25 cellular contexts compared by ENCODE assay signal in the genomic region with DNA sequence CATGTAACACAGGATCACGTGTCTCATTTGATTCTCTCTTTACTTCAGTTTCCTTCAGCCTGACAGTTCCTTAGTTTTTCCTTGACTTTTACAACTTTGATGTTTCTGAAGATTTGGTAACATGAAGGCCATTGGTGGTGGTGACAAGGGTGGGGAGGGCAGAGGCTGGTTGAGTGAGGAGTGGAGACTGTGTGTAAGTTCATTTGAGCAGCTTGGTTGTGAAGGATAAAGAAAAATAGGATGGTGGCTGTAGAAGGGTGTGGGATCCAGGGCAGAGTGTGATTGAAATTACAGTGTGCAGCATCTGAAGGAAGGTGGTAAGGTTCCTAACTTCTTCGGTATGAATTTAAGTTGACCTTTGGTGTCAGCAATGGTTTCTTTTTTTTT. TPM values are rescaled to one million over a fixed set of nuclear protein-coding genes. Genes with fewer than 3 reads are reported as not detected.
DNase-seq lines count a peak whose midpoint lies in the region; ATAC-seq, FAIRE-seq and TF ChIP-seq lines count a peak whose summit lies in the region.
"Had no signal": no experiment of that assay in that cellular context is flagged by ENCODE, and none has a peak within 500 bp of the region (broad histone marks: within the 10 kb centered on the region; RNA-seq: fewer than 3 reads in every experiment).

No MANE protein-coding gene starts in this region.

- no peaks in the 10 kb centered on the region for H3K79me2 ChIP-seq in K562 (ENCODE audit: control insufficient read depth, insufficient read depth, low read length)

- POLR2A ChIA-PET in K562 (lab: Yijun Ruan, JAX), result interaction anchor here (0.5 to 1.3 kb wide), 3 partner anchors 16 to 408 kb away, joined by 3 to 4 read pairs (median 3); no protein-coding TSS in a partner anchor

- no peak for ATAC-seq in activated naive CD4-positive, alpha-beta T cell treated with anti-CD3 and anti-CD28 coated beads, Interleukin-2, amount 50 U/mL, for 72 hours
- peak; percentile 18; the same call in 1 of the 3 replicates for ATAC-seq in RWPE2 (ENCODE audit: low read depth)
- peak; percentile 52 for ATAC-seq in K562
- ATAC-seq in HG02623 (IDR thresholded peaks at IDR 0.05; ENCODE audit: unreplicated experiment), result no peak
- ATAC-seq: Right ventricle myocardium inferior; stimulated activated naive CD8-positive, alpha-beta T cell treated with anti-CD3 and anti-CD28 coated beads, Interleukin-15, amount 100 ng/mL, for 72 hours had no signal

- no peak for FAIRE-seq in K562 (lab: Jason Lieb, UNC)
- FAIRE-seq: kidney had no signal

- no peak for TF ChIP-seq RAD21 in K562 (CRISPR knock-in tag; conservative IDR thresholded peaks at IDR 0.05 in 1 of 2, IDR thresholded peaks at IDR 0.05 in 1 of 2)

- H3K9me3 ChIP-seq in RWPE2 (ENCODE audit: severe bottlenecking), result no peaks in the 10 kb centered on the region
- no peaks in the 10 kb centered on the region for H3K9me3 ChIP-seq in K562 (replicated peaks; ENCODE audit: control insufficient read depth, insufficient read depth, low read depth, low read length)
- H3K9me3 ChIP-seq: tibial artery had no signal

- no peaks in the 10 kb centered on the region for H4K20me1 ChIP-seq in K562 (replicated peaks; ENCODE audit: control insufficient read depth, insufficient read depth, low read length)

- WGBS in K562 (ENCODE audit: insufficient coverage, low coverage, missing lambda C conversion rate), result 84% methylated on average over 2 of the region's 2 CpGs

- H3K27ac Mint-ChIP-seq in activated naive CD4-positive, alpha-beta T cell treated with anti-CD3 and anti-CD28 coated beads, Interleukin-2, amount 50 U/mL, for 72 hours, result peak overlapping the region; percentile 10 to 71
- H3K27ac Mint-ChIP-seq in progenitor cell of endocrine pancreas, result peak overlapping the region; percentile 82

- H3K4me1 ChIP-seq in RWPE2 (ENCODE audit: insufficient read depth, poor library complexity, severe bottlenecking), result no peaks in the 10 kb centered on the region
- no peaks in the 10 kb centered on the region for H3K4me1 ChIP-seq in K562 (replicated peaks in 1 of 2; ENCODE audit: control insufficient read depth in 2 of 2, insufficient read depth in 2 of 2, low read length in 2 of 2)

- H3K36me3 Mint-ChIP-seq in activated naive CD4-positive, alpha-beta T cell treated with anti-CD3 and anti-CD28 coated beads, Interleukin-2, amount 50 U/mL, for 72 hours, result peaks cover 0 to 18% of the 10 kb centered on the region in 2 donors
- peaks cover 29% of the 10 kb centered on the region for H3K36me3 Mint-ChIP-seq in progenitor cell of endocrine pancreas (ENCODE audit: insufficient read depth)

- H3K4me3 ChIP-seq in RWPE2 (ENCODE audit: severe bottlenecking), result no peak overlapping the region
- no peak overlapping the region for H3K4me3 ChIP-seq in K562
- H3K4me3 ChIP-seq: tibial artery had no signal

- no peak overlapping the region for H3K9ac ChIP-seq in K562 (ENCODE audit: insufficient read depth in 1 of 2, low read depth in 2 of 2, low read length in 2 of 2)

- no peaks in the 10 kb centered on the region for H3K4me1 Mint-ChIP-seq in progenitor cell of endocrine pancreas (ENCODE audit: low read depth)
- H3K4me1 Mint-ChIP-seq: neural crest cell had no signal

- no peaks in the 10 kb centered on the region for H3K9me3 Mint-ChIP-seq in activated naive CD4-positive, alpha-beta T cell treated with anti-CD3 and anti-CD28 coated beads, Interleukin-2, amount 50 U/mL, for 72 hours
- no peaks in the 10 kb centered on the region for H3K9me3 Mint-ChIP-seq in progenitor cell of endocrine pancreas (ENCODE audit: low read depth)
- H3K9me3 Mint-ChIP-seq: neural crest cell; stimulated activated naive CD8-positive, alpha-beta T cell treated with anti-CD3 and anti-CD28 coated beads, Interleukin-15, amount 100 ng/mL, for 72 hours had no signal

- no peaks in the 10 kb centered on the region for H3K9me1 ChIP-seq in K562 (ENCODE audit: control insufficient read depth, insufficient read depth, low read length)

- H3K4me2 ChIP-seq in K562 (ENCODE audit: insufficient read depth, low read length), result no peak overlapping the region

- CTCF ChIA-PET in K562 (lab: Yijun Ruan, JAX; ENCODE audit: low intra/inter-chr PET ratio), result no interaction called here

- TF ChIP-seq EP300 in K562 (IDR thresholded peaks at IDR 0.05; ENCODE audit: low read length), result no peak

- H3K4me3 Mint-ChIP-seq in progenitor cell of endocrine pancreas (ENCODE audit: low read depth), result no peak overlapping the region
- H3K4me3 Mint-ChIP-seq: neural crest cell; stimulated activated naive CD8-positive, alpha-beta T cell treated with anti-CD3 and anti-CD28 coated beads, Interleukin-15, amount 100 ng/mL, for 72 hours had no signal

- H3K27me3 Mint-ChIP-seq in progenitor cell of endocrine pancreas, result no peaks in the 10 kb centered on the region
- H3K27me3 Mint-ChIP-seq: stimulated activated naive CD8-positive, alpha-beta T cell treated with anti-CD3 and anti-CD28 coated beads, Interleukin-15, amount 100 ng/mL, for 72 hours had no signal

- H3K36me3 ChIP-seq in RWPE2 (ENCODE audit: low read depth) (peaks cover 48% of the 10 kb centered on the region), K562 (ENCODE audit: control insufficient read depth, insufficient read depth, low read length) (peaks cover 50% of the 10 kb centered on the region)

- in situ Hi-C loops in K562 (cut with MboI), result loop anchor here (25.0 kb wide), 1 partner anchor 1018 kb away; no protein-coding TSS in a partner anchor

- TF ChIP-seq CTCF in RWPE2 (IDR thresholded peaks at IDR 0.05; ENCODE audit: poor library complexity, severe bottlenecking) (no peak), K562 (IDR thresholded peaks at IDR 0.05 in 2 of 3, conservative IDR thresholded peaks at IDR 0.05 in 1 of 3; ENCODE audit: insufficient read depth in 2 of 3, low read depth in 1 of 3, low read length in 3 of 3) (no peak), progenitor cell of endocrine pancreas (IDR thresholded peaks at IDR 0.05; ENCODE audit: unreplicated experiment) (no peak)

- H3K27ac ChIP-seq in RWPE2 (ENCODE audit: poor library complexity, severe bottlenecking), result no peak overlapping the region
- H3K27ac ChIP-seq in K562 (ENCODE audit: extremely low read depth, low read depth, low read length), result no peak overlapping the region
- H3K27ac ChIP-seq: C4-2B had no signal

- DNase-seq in activated naive CD4-positive, alpha-beta T cell treated with anti-CD3 and anti-CD28 coated beads, Interleukin-2, amount 50 U/mL, for 72 hours (ENCODE audit: low spot score in 2 of 2), result no peak
- DNase-seq in activated naive CD4-positive, alpha-beta T cell treated with Interleukin-2 at 50 U/mL for 16 hours, result no peak
- DNase-seq in RWPE2 (ENCODE audit: low spot score) (no peak), K562 (ENCODE audit: extremely low read depth in 1 of 4, low spot score in 3 of 4) (no peak), progenitor cell of endocrine pancreas (ENCODE audit: low spot score, unreplicated experiment) (no peak), NCI-H345 treated with DMSO at 0.1 percent for 48 hours (lab: John Stamatoyannopoulos, UW; ENCODE audit: unreplicated experiment) (no peak), SKM-1 (lab: John Stamatoyannopoulos, UW; ENCODE audit: unreplicated experiment) (no peak)
- DNase-seq: activated CD8-positive, alpha-beta memory T cell treated with anti-CD3 and anti-CD28 coated beads, Interleukin-2, amount 50 U/mL, for 48 hours; activated gamma-delta T cell; aorta; dermis blood vessel endothelial cell; DMS 273 treated with DMSO at 0.1 percent for 48 hours; kidney; NCI-H1092; NCI-H1930; NCI-H2227 treated with DMSO at 0.1 percent for 48 hours; NCI-H82; posterior cingulate gyrus; stimulated activated CD4-positive, alpha-beta T cell treated with anti-CD3 and anti-CD28 coated beads, Interleukin-15, amount 100 ng/mL, for 24 hours; stimulated activated naive CD8-positive, alpha-beta T cell treated with anti-CD3 and anti-CD28 coated beads, Interleukin-15, amount 100 ng/mL, for 72 hours; tibial artery had no signal

- H3K27me3 ChIP-seq in RWPE2 (ENCODE audit: insufficient read depth, poor library complexity, severe bottlenecking) (no peaks in the 10 kb centered on the region), K562 (ENCODE audit: control insufficient read depth in 2 of 2, insufficient read depth in 2 of 2, low read length in 2 of 2) (no peaks in the 10 kb centered on the region)
- H3K27me3 ChIP-seq: tibial artery had no signal

- H2AFZ ChIP-seq in K562 (ENCODE audit: low read depth, low read length), result no peak overlapping the region

- intact Hi-C loops in K562 (cut with micrococcal nuclease), result no loop called here

- BruUV-seq in K562 (replicated peaks; lab: Mats Ljungman, UMichigan), result no TSS peak

- TF ChIP-seq POLR2A in K562 (conservative IDR thresholded peaks at IDR 0.05), result peak; percentile 39; the same call in 1 of the 2 replicates

TF ChIP-seq in K562, 482 proteins besides CTCF, POLR2A, EP300 and RAD21 (continues in another document):
- TF ChIP-seq CREB1 (IDR thresholded peaks at IDR 0.05), result no peak
- TF ChIP-seq CREB1 (CRISPR knock-in tag; IDR thresholded peaks at IDR 0.05), result no peak

RNA-seq across cellular contexts. Expression of gene SUB1, which starts 20.4 kb away (rescaled TPM):
- 100 to 1,000 TPM; 231 to 304 TPM for total RNA-seq in activated naive CD4-positive, alpha-beta T cell treated with anti-CD3 and anti-CD28 coated beads, Interleukin-2, amount 50 U/mL, for 72 hours
- total RNA-seq in K562 (2011; cell fraction: chromatin; rRNA removed; ENCODE audit: low replicate concordance), result 59.7 and 153 TPM in 2 replicates
- 54.2 and 54.7 TPM in 2 replicates for total RNA-seq in K562 (2011; cell fraction: nucleolus; rRNA removed)
- 105 and 163 TPM in 2 replicates for total RNA-seq in K562 (2011; cell fraction: nucleoplasm; rRNA removed)
- total RNA-seq in K562 (2014; rRNA removed) (259 and 336 TPM in 2 replicates), K562 (2014; rRNA removed; fragmentation: Illumina TruSeq; extraction: Trizol) (779 and 938 TPM in 2 replicates), K562 (2015; rRNA removed; fragmentation: Illumina TruSeq; extraction: Trizol) (625 and 700 TPM in 2 replicates), K562 (2021) (494 and 558 TPM in 2 replicates), progenitor cell of endocrine pancreas (210 and 211 TPM in 2 replicates)
- polyA plus RNA-seq in K562 (2011; rRNA removed) (239 and 479 TPM in 2 replicates), K562 (2014; fragmentation: Illumina TruSeq; extraction: Trizol) (378 and 453 TPM in 2 replicates), K562 (2014; fragmentation: Nextera tagmentation; extraction: Ambion mirVana) (100 to 1,000 TPM; 887 to 932 TPM), K562 (2014; rRNA removed) (738 and 1,031 TPM in 2 replicates)
- 15.5 and 92.3 TPM in 2 replicates for polyA plus RNA-seq in K562 (2011; cell fraction: cytosol; rRNA removed)
- 40.2 and 58.6 TPM in 2 replicates for polyA plus RNA-seq in K562 (2011; cell fraction: nucleus; rRNA removed)
- 355 and 463 TPM in 2 replicates for polyA plus RNA-seq in K562 (2012)
- polyA minus RNA-seq in K562 (2011; rRNA and poly(A)+ RNA removed), result 108 and 128 TPM in 2 replicates
- 25.9 and 60.5 TPM in 2 replicates for polyA minus RNA-seq in K562 (2011; cell fraction: cytosol; rRNA and poly(A)+ RNA removed)
- polyA minus RNA-seq in K562 (2011; cell fraction: nucleus; rRNA and poly(A)+ RNA removed), result 67.4 and 68.0 TPM in 2 replicates

Comparison
In these comparisons a context has a peak if more than half of its experiments do, and no peak if none do; other contexts are left out.
1. ATAC-seq: peak in RWPE2 (single experiment) and K562 (single experiment); none in activated naive CD4-positive, alpha-beta T cell treated with anti-CD3 and anti-CD28 coated beads, Interleukin-2, amount 50 U/mL, for 72 hours (0 of 2) and HG02623 (single experiment).